Comparison of ENCODE assay signal across 19 cellular contexts in genomic region chr4:23268072-23268771, GRCh38.
"Had no signal": no experiment of that assay in that cellular context is flagged by ENCODE, and none has a peak within 500 bp of the region (broad histone marks: within the 10 kb centered on the region; RNA-seq: fewer than 3 reads in every experiment).

No MANE protein-coding gene starts in this region.

- H3K4me3 ChIP-seq: ascending aorta, coronary artery, esophagus muscularis mucosa, heart right ventricle, mucosa of descending colon, ovary, smooth muscle cell, suprapubic skin, transverse colon, vagina had no signal

- H3K9me3 ChIP-seq: ascending aorta, esophagus muscularis mucosa, heart right ventricle, mucosa of descending colon, ovary, suprapubic skin, transverse colon, vagina had no signal

- H3K27ac ChIP-seq: ascending aorta, coronary artery, esophagus muscularis mucosa, heart right ventricle, ovary, suprapubic skin, transverse colon, vagina had no signal

- DNase-seq: activated CD4-positive, alpha-beta T cell treated with anti-CD3 and anti-CD28 coated beads, Interleukin-2, amount 10 ng/mL, durations not matched to agents 7 days and 5 days; activated CD8-positive, alpha-beta memory T cell treated with anti-CD3 and anti-CD28 coated beads, Interleukin-2, amount 50 U/mL, for 4 hours; activated effector memory CD4-positive, alpha-beta T cell treated with anti-CD3 and anti-CD28 coated beads, Interleukin-2, amount 50 U/mL, for 16 hours; activated naive CD4-positive, alpha-beta T cell treated with anti-CD3 and anti-CD28 coated beads, Interleukin-2, amount 50 U/mL, for 16 hours; activated T-cell treated with anti-CD3 and anti-CD28 coated beads, Interleukin-2, amount 50 U/mL, for 72 hours; heart right ventricle; mesenchymal stem cell; mucosa of descending colon; naive B cell; ovary; stimulated activated CD4-positive, alpha-beta T cell treated with anti-CD3 and anti-CD28 coated beads, Interleukin-4, amount 100 ng/mL, for 1 hour; stimulated activated naive CD8-positive, alpha-beta T cell treated with anti-CD3 and anti-CD28 coated beads, Interleukin-15, amount 100 ng/mL, for 72 hours; transverse colon had no signal

- H3K36me3 ChIP-seq: ascending aorta, esophagus muscularis mucosa, heart right ventricle, ovary, suprapubic skin, transverse colon, vagina had no signal

- H3K4me1 ChIP-seq: ascending aorta, esophagus muscularis mucosa, heart right ventricle, suprapubic skin, transverse colon, vagina had no signal
